14 cellular contexts compared by ENCODE assay signal in the genomic region with DNA sequence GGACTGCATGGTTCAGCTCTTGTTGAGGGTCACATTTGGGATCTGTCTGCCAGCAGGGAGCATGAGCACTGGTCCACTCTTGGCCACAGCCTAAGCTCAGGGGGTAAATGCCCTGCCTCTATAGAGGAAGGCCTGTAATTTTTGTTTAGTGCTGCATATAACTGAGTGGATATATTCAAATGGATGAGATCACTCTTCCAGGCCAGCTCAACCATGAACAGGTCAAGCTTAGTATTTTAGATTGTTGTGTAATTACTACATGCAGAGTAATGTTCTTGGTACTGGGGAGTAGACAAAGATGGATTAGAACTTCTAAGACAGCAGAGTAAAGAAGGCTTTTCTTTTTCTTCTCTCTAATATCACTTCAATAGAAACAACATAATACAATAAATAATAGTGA.
DNase-seq lines count a peak whose midpoint lies in the region; ATAC-seq and TF ChIP-seq lines count a peak whose summit lies in the region.
"Had no signal": no experiment of that assay in that cellular context is flagged by ENCODE, and none has a peak within 500 bp of the region (broad histone marks: within the 10 kb centered on the region; RNA-seq: fewer than 3 reads in every experiment).

No MANE protein-coding gene starts in this region.

- DNase-seq in D341Med (ENCODE audit: low spot score) (peak; percentile 45), NCI-H69 (lab: John Stamatoyannopoulos, UW) (peak; percentile 14), hepatic stellate cell (ENCODE audit: low spot score) (no peak), chondrocyte (ENCODE audit: low spot score) (no peak)
- DNase-seq: 8988T, AML-193, DND-41, GDM1, HCEC 1CT, HFFc6 had no signal

- no peak overlapping the region for H3K4me2 ChIP-seq in parathyroid adenoma (ENCODE audit: low read length)
- H3K4me2 ChIP-seq: BLaER1 had no signal

- peak overlapping the region; percentile 28 for H2AFZ ChIP-seq in parathyroid adenoma

- no peaks in the 10 kb centered on the region for H3K36me3 Mint-ChIP-seq in chondrocyte (ENCODE audit: low read depth)

- peaks cover 2% of the 10 kb centered on the region for H3K9me3 Mint-ChIP-seq in chondrocyte (ENCODE audit: low read depth)
- H3K9me3 Mint-ChIP-seq: HFFc6 had no signal

- H3K27ac ChIP-seq in parathyroid adenoma, result no peak overlapping the region
- H3K27ac ChIP-seq: BLaER1 had no signal

- H3K4me3 Mint-ChIP-seq in chondrocyte (ENCODE audit: unreplicated experiment), result no peak overlapping the region
- H3K4me3 Mint-ChIP-seq: HFFc6 had no signal

- no peaks in the 10 kb centered on the region for H3K4me1 Mint-ChIP-seq in chondrocyte (ENCODE audit: low read depth)

- peak; percentile 69 for ATAC-seq in esophagus mucosa
- ATAC-seq in GM18517 (IDR thresholded peaks at IDR 0.05; ENCODE audit: unreplicated experiment), result no peak

- H3K27me3 Mint-ChIP-seq in chondrocyte (ENCODE audit: low read depth), result peaks cover 11% of the 10 kb centered on the region

- no peaks in the 10 kb centered on the region for H3K4me1 ChIP-seq in parathyroid adenoma
- H3K4me1 ChIP-seq: BLaER1 had no signal

- no peak overlapping the region for H3K27ac Mint-ChIP-seq in chondrocyte (ENCODE audit: unreplicated experiment)
- H3K27ac Mint-ChIP-seq: HFFc6 had no signal

- no peak overlapping the region for H3K4me3 ChIP-seq in parathyroid adenoma (ENCODE audit: low read depth, low read length)
- H3K4me3 ChIP-seq: BLaER1 had no signal

- H3K36me3 ChIP-seq in parathyroid adenoma (ENCODE audit: control insufficient read depth, insufficient read depth, low read length), result no peaks in the 10 kb centered on the region
- H3K36me3 ChIP-seq: BLaER1 had no signal

- no peaks in the 10 kb centered on the region for H3K79me2 ChIP-seq in parathyroid adenoma

- H3K27me3 ChIP-seq in parathyroid adenoma (ENCODE audit: control insufficient read depth, insufficient read depth, low read length), result no peaks in the 10 kb centered on the region
- H3K27me3 ChIP-seq: BLaER1 had no signal

- H3K9me3 ChIP-seq in parathyroid adenoma (ENCODE audit: control insufficient read depth, low read length), result no peaks in the 10 kb centered on the region
- H3K9me3 ChIP-seq: BLaER1 had no signal

- TF ChIP-seq CTCF in parathyroid adenoma (IDR thresholded peaks at IDR 0.05) (no peak), chondrocyte (IDR thresholded peaks at IDR 0.05) (no peak)

- no peak overlapping the region for H3K9ac ChIP-seq in parathyroid adenoma
- H3K9ac ChIP-seq: BLaER1 had no signal

Comparison
In these comparisons a context has a peak if more than half of its experiments do, and no peak if none do; other contexts are left out.
1. DNase-seq: peak in D341Med (single experiment) and NCI-H69 (single experiment); none in hepatic stellate cell (single experiment) and chondrocyte (single experiment).